ENCODE assay signal across 17 cellular contexts in the genomic region with DNA sequence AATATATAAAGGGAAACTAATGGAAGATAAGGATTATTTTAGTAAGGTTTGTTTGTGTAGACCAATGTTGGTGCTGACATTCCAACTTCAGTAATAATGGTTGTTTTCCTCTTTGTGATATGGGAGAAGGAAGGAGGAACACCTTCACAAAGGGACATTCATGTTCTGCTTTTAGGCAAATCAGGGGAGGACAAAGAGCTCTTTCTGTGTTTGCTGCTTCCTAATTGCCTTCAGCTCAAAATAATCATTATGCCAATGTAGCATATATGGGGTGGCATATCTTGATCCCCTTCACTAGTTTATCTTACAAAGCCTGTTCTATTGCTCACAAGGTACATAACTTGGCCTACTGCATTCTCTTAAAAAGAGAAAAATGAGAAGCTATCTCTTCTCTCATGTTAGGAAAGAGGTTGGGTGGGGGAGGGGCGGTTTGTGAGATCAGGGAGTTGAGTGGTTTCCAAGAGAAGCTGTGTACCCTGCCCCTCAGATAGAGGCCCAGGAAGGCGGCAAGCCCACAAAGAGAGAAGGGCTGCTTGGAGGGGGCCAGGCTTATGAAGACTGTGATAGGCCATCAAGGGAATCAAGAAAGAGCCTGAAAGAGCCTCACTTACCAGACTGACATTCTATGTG. TPM values are rescaled to one million over a fixed set of nuclear protein-coding genes. Genes with fewer than 3 reads are reported as not detected.
A peak's percentile ranks its signal among the peaks of the same experiment; 100 is the strongest.
DNase-seq lines count a peak whose midpoint lies in the region; ATAC-seq, FAIRE-seq and TF ChIP-seq lines count a peak whose summit lies in the region.
"Had no signal": no experiment of that assay in that cellular context is flagged by ENCODE, and none has a peak within 500 bp of the region (broad histone marks: within the 10 kb centered on the region; RNA-seq: fewer than 3 reads in every experiment).

No MANE protein-coding gene starts in this region.

- H3K4me3 ChIP-seq in GM23248: no peak overlapping the region
- no peak overlapping the region for H3K4me3 ChIP-seq in endothelial cell of umbilical vein (replicated peaks in 1 of 3; ENCODE audit: insufficient read depth in 1 of 3, low read depth in 1 of 3, low read length in 3 of 3)
- no peak overlapping the region for H3K4me3 ChIP-seq in neuronal stem cell (ENCODE audit: low read length in 2 of 2)
- H3K4me3 ChIP-seq in CD8-positive, alpha-beta T cell (ENCODE audit: low read depth, low read length): no peak overlapping the region
- H3K4me3 ChIP-seq: BLaER1 treated with 17β-estradiol and CSF1 and Interleukin-3, amounts not matched to agents 10 nM and 100 nM; MG63; SJSA1 had no signal

- H3K9me3 ChIP-seq in GM23248 (ENCODE audit: low read depth) (no peaks in the 10 kb centered on the region), endothelial cell of umbilical vein (replicated peaks; ENCODE audit: control insufficient read depth, insufficient read depth, low read length) (no peaks in the 10 kb centered on the region), neuronal stem cell (replicated peaks in 1 of 2; ENCODE audit: control insufficient read depth in 2 of 2, insufficient read depth in 1 of 2, low read depth in 1 of 2, low read length in 2 of 2) (no peaks in the 10 kb centered on the region)
- H3K9me3 ChIP-seq in CD8-positive, alpha-beta T cell (ENCODE audit: low read length): no peaks in the 10 kb centered on the region

- H2BK12ac ChIP-seq in neuronal stem cell (ENCODE audit: low read length): no peak overlapping the region

- peaks cover 31% of the 10 kb centered on the region for H3F3A ChIP-seq in GM23248 (ENCODE audit: insufficient read depth)

- no peak overlapping the region for H2BK15ac ChIP-seq in neuronal stem cell (ENCODE audit: low read length)

- no peaks in the 10 kb centered on the region for H3K27me3 ChIP-seq in GM23248 (replicated peaks; ENCODE audit: insufficient read depth)
- H3K27me3 ChIP-seq in endothelial cell of umbilical vein (ENCODE audit: control insufficient read depth in 2 of 2, insufficient read depth in 2 of 2, low read length in 2 of 2): no peaks in the 10 kb centered on the region
- H3K27me3 ChIP-seq in neuronal stem cell (ENCODE audit: control insufficient read depth in 3 of 3, insufficient read depth in 3 of 3, low read depth in 1 of 3, low read length in 3 of 3): peaks cover 0 to 6% (median 0%) of the 10 kb centered on the region in 3 experiments
- H3K27me3 ChIP-seq in CD8-positive, alpha-beta T cell (ENCODE audit: insufficient read depth, low read length): no peaks in the 10 kb centered on the region
- H3K27me3 ChIP-seq: BLaER1 treated with 17β-estradiol and CSF1 and Interleukin-3, amounts not matched to agents 10 nM and 100 nM; MG63; SJSA1 had no signal

- H3K9me1 ChIP-seq in endothelial cell of umbilical vein (replicated peaks; ENCODE audit: control insufficient read depth, extremely low read depth, insufficient read depth, low read length): no peaks in the 10 kb centered on the region

- H3K36me3 ChIP-seq in GM23248 (ENCODE audit: low read depth) (no peaks in the 10 kb centered on the region), endothelial cell of umbilical vein (ENCODE audit: control insufficient read depth in 2 of 2, extremely low read depth in 1 of 2, insufficient read depth in 2 of 2, low read length in 2 of 2) (no peaks in the 10 kb centered on the region), neuronal stem cell (replicated peaks in 1 of 2; ENCODE audit: control insufficient read depth in 2 of 2, insufficient read depth in 2 of 2, low read length in 2 of 2) (no peaks in the 10 kb centered on the region)
- H3K36me3 ChIP-seq in CD8-positive, alpha-beta T cell (ENCODE audit: insufficient read depth, low read length): no peaks in the 10 kb centered on the region
- H3K36me3 ChIP-seq: BLaER1 treated with 17β-estradiol and CSF1 and Interleukin-3, amounts not matched to agents 10 nM and 100 nM; MG63; SJSA1 had no signal

- no peak overlapping the region for H2BK120ac ChIP-seq in neuronal stem cell (ENCODE audit: low read depth, low read length)

- intact Hi-C loops in endothelial cell of umbilical vein (cut with micrococcal nuclease): no loop called here
- intact Hi-C loops in CD8-positive, alpha-beta T cell (cut with DNase I, micrococcal nuclease): no loop called here

- H3K4me1 ChIP-seq in GM23248 (ENCODE audit: insufficient read depth) (peaks cover 18% of the 10 kb centered on the region), endothelial cell of umbilical vein (ENCODE audit: control insufficient read depth, extremely low read depth, insufficient read depth, low read length) (peaks cover 21% of the 10 kb centered on the region), neuronal stem cell (ENCODE audit: control insufficient read depth in 2 of 2, insufficient read depth in 1 of 2, low read depth in 1 of 2, low read length in 2 of 2) (peaks cover 1 to 7% of the 10 kb centered on the region in 2 donors)
- H3K4me1 ChIP-seq in CD8-positive, alpha-beta T cell (ENCODE audit: insufficient read depth, low read length): no peaks in the 10 kb centered on the region

- BruUV-seq in endothelial cell of umbilical vein (replicated peaks; lab: Mats Ljungman, UMichigan): no TSS peak

- POLR2A ChIA-PET in endothelial cell of umbilical vein (lab: Charles Lee): no interaction called here
- POLR2A ChIA-PET in CD8-positive, alpha-beta T cell (lab: Charles Lee): no interaction called here

- no peak overlapping the region for H3K23ac ChIP-seq in neuronal stem cell (ENCODE audit: low read depth, low read length, poor library complexity)

- no peak overlapping the region for H4K8ac ChIP-seq in neuronal stem cell (ENCODE audit: low read depth, low read length)

- H3K79me2 ChIP-seq in GM23248 (ENCODE audit: insufficient read depth) (no peaks in the 10 kb centered on the region), endothelial cell of umbilical vein (ENCODE audit: control insufficient read depth, insufficient read depth, low read length) (peaks cover 4% of the 10 kb centered on the region)

- H3K4me2 ChIP-seq in GM23248 (ENCODE audit: unreplicated experiment): peak overlapping the region; percentile 38
- no peak overlapping the region for H3K4me2 ChIP-seq in endothelial cell of umbilical vein (ENCODE audit: insufficient read depth, low read length)
- no peak overlapping the region for H3K4me2 ChIP-seq in neuronal stem cell (ENCODE audit: insufficient read depth, low read length, poor library complexity, severe bottlenecking)

- peaks cover 5% of the 10 kb centered on the region; the same call in 1 of the 2 replicates for H3K9me2 ChIP-seq in GM23248 (ENCODE audit: insufficient read depth)

- in situ Hi-C loops in GM23248 (cut with MboI): no loop called here

- no peak overlapping the region for H2AK5ac ChIP-seq in neuronal stem cell (ENCODE audit: low read depth, low read length)

- DNase-seq in GM23248 (no peak), NCI-H1048 (lab: John Stamatoyannopoulos, UW) (peak; percentile 71), endothelial cell of umbilical vein (ENCODE audit: low read depth, low spot score) (no peak), neuronal stem cell (ENCODE audit: low spot score) (no peak), NCI-H2029 treated with DMSO at 0.1 percent for 48 hours (lab: John Stamatoyannopoulos, UW) (no peak)
- DNase-seq in stimulated activated CD4-positive, alpha-beta T cell treated with anti-CD3 and anti-CD28 coated beads, Interleukin-4, amount 100 ng/mL, for 1 hour: no peak
- DNase-seq in CD8-positive, alpha-beta T cell: no peak
- DNase-seq: KG1, MG63, NCI-H1105, NCI-H187, NCI-H510A, T-helper 1 cell had no signal

- no peak overlapping the region for H3K14ac ChIP-seq in neuronal stem cell (ENCODE audit: low read length)

- peaks cover 4% of the 10 kb centered on the region for H3K27me3 Mint-ChIP-seq in CD8-positive, alpha-beta T cell (ENCODE audit: low read depth)

- H3K27ac ChIP-seq in GM23248: no peak overlapping the region
- peak overlapping the region; percentile 71 for H3K27ac ChIP-seq in endothelial cell of umbilical vein (ENCODE audit: insufficient read depth, low read depth, low read length)
- no peak overlapping the region for H3K27ac ChIP-seq in neuronal stem cell (replicated peaks; ENCODE audit: low read length)
- no peak overlapping the region for H3K27ac ChIP-seq in CD8-positive, alpha-beta T cell (ENCODE audit: low read depth, low read length)
- H3K27ac ChIP-seq: BLaER1 treated with 17β-estradiol and CSF1 and Interleukin-3, amounts not matched to agents 10 nM and 100 nM; RWPE1 had no signal

- no peak for ATAC-seq in CD8-positive, alpha-beta T cell
- ATAC-seq in GM18519 (IDR thresholded peaks at IDR 0.05; ENCODE audit: low FRiP score, unreplicated experiment): no peak

- 93 to 96% methylated on average over 2 of the region's 2 CpGs for WGBS in GM23248 (ENCODE audit: low coverage in 1 of 2, low lambda C conversion rate in 2 of 2, missing lambda C conversion rate in 2 of 2), 2 experiments
- WGBS in neuronal stem cell (ENCODE audit: extremely low coverage in 2 of 2, insufficient read length in 2 of 2, insufficient replicate concordance in 1 of 2), 2 donors: no CpG with 5 or more reads among the region's 2 CpGs

- H3K9me3 Mint-ChIP-seq in CD8-positive, alpha-beta T cell: no peaks in the 10 kb centered on the region

- H3K36me3 Mint-ChIP-seq in CD8-positive, alpha-beta T cell: no peaks in the 10 kb centered on the region

- H3K9ac ChIP-seq in GM23248 (no peak overlapping the region), endothelial cell of umbilical vein (replicated peaks; ENCODE audit: extremely low read depth, insufficient read depth, low read length) (no peak overlapping the region), neuronal stem cell (ENCODE audit: low read depth, low read length, poor library complexity) (no peak overlapping the region)
- H3K9ac ChIP-seq: BLaER1 treated with 17β-estradiol and CSF1 and Interleukin-3, amounts not matched to agents 10 nM and 100 nM had no signal

- H3K4me1 Mint-ChIP-seq in CD8-positive, alpha-beta T cell (ENCODE audit: low read depth): peaks cover 4% of the 10 kb centered on the region

- CTCF ChIA-PET in endothelial cell of umbilical vein (lab: Charles Lee): no interaction called here
- CTCF ChIA-PET in CD8-positive, alpha-beta T cell (lab: Charles Lee): no interaction called here

- H3K4ac ChIP-seq in neuronal stem cell (ENCODE audit: low read length): no peak overlapping the region

- H3K4me3 Mint-ChIP-seq in CD8-positive, alpha-beta T cell: no peak overlapping the region

- no peak overlapping the region for H2BK5ac ChIP-seq in neuronal stem cell (ENCODE audit: low read length)

- no peak overlapping the region for H2AFZ ChIP-seq in GM23248
- H2AFZ ChIP-seq in endothelial cell of umbilical vein (ENCODE audit: low read depth, low read length): no peak overlapping the region
- H2AFZ ChIP-seq in neuronal stem cell (ENCODE audit: low read length): peak overlapping the region; percentile 12

- H3K27ac Mint-ChIP-seq in CD8-positive, alpha-beta T cell: no peak overlapping the region

- H3K18ac ChIP-seq in neuronal stem cell (ENCODE audit: low read length): no peak overlapping the region

- FAIRE-seq in endothelial cell of umbilical vein (lab: Jason Lieb, UNC): no peak

- no peak for TF ChIP-seq POLR2A in endothelial cell of umbilical vein (IDR thresholded peaks at IDR 0.05; ENCODE audit: low read depth, low read length)

- H3K79me1 ChIP-seq in neuronal stem cell (ENCODE audit: low read depth, low read length): no peaks in the 10 kb centered on the region

- TF ChIP-seq CTCF in endothelial cell of umbilical vein (IDR thresholded peaks at IDR 0.05; ENCODE audit: extremely low read depth in 1 of 2, insufficient read depth in 1 of 2, low read depth in 1 of 2, low read length in 2 of 2): no peak
- no peak for TF ChIP-seq CTCF in CD8-positive, alpha-beta T cell (IDR thresholded peaks at IDR 0.05)

- dilution Hi-C loops in endothelial cell of umbilical vein (cut with MboI; ENCODE audit: extremely low pct_ligation_motif_present, low sequenced_read_pairs): no loop called here

- H4K20me1 ChIP-seq in GM23248 (ENCODE audit: insufficient read depth) (no peaks in the 10 kb centered on the region), endothelial cell of umbilical vein (replicated peaks; ENCODE audit: control insufficient read depth, extremely low read depth, insufficient read depth, low read length) (no peaks in the 10 kb centered on the region)
- H4K20me1 ChIP-seq: BLaER1 treated with 17β-estradiol and CSF1 and Interleukin-3, amounts not matched to agents 10 nM and 100 nM had no signal

- H4K91ac ChIP-seq in neuronal stem cell (ENCODE audit: low read depth, low read length, poor library complexity): no peak overlapping the region

RNA-seq across cellular contexts. Expression of a gene that starts 4.7 kb away (rescaled TPM):
- 1.5 and 1.6 TPM in 2 replicates for total RNA-seq in GM23248 (2014; rRNA removed; shearing (Covaris generic))
- polyA plus RNA-seq in GM23248 (2016; fragmentation: Nextera tagmentation; extraction: Ambion mirVana): 0.38 and 0.47 TPM in 2 replicates
- total RNA-seq in endothelial cell of umbilical vein: 99.3 and 113 TPM in 2 replicates
- 154 and 166 TPM in 2 replicates for polyA plus RNA-seq in endothelial cell of umbilical vein
- polyA plus RNA-seq in endothelial cell of umbilical vein (2011; cell fraction: cytosol; rRNA removed): 80.1 and 88.6 TPM in 2 replicates
- polyA plus RNA-seq in endothelial cell of umbilical vein (2011; cell fraction: nucleus; rRNA removed): 280 and 349 TPM in 2 replicates
- polyA plus RNA-seq in endothelial cell of umbilical vein (2012): 121 and 143 TPM in 2 replicates
- 869 and 872 TPM in 2 replicates for polyA minus RNA-seq in endothelial cell of umbilical vein
- polyA minus RNA-seq in endothelial cell of umbilical vein (2011; cell fraction: cytosol; rRNA and poly(A)+ RNA removed): 17.4 TPM
- 1,050 and 1,471 TPM in 2 replicates for polyA minus RNA-seq in endothelial cell of umbilical vein (2011; cell fraction: nucleus; rRNA and poly(A)+ RNA removed)
- 0.47 TPM for polyA plus RNA-seq in neuronal stem cell (2013, experiment 1 of 2)
- polyA plus RNA-seq in neuronal stem cell (2013, experiment 2 of 2): 0.40 TPM
- total RNA-seq in CD8-positive, alpha-beta T cell: under 1 TPM; 0.54 to 0.61 TPM

Comparison
In these comparisons a context has a peak if more than half of its experiments do, and no peak if none do; other contexts are left out.
1. RNA of a gene that starts 4.7 kb away (total RNA-seq): 99.3 to 113 TPM in endothelial cell of umbilical vein; 1.5 to 1.6 TPM in GM23248 and 0.54 to 0.61 TPM in CD8-positive, alpha-beta T cell; every median in the first group is over 10 times any median in the second.